ENCODE assay signal across 1 cellular context in genomic region chr1:8217809-8218208, GRCh38.
TF ChIP-seq lines count a peak whose summit lies in the region.

No MANE protein-coding gene starts in this region.

TF ChIP-seq in IMR-90, 13 proteins besides CTCF, POLR2A, EP300 and RAD21:
- TF ChIP-seq USF2 (IDR thresholded peaks at IDR 0.05; ENCODE audit: low read depth, low read length) (no peak), FOS (IDR thresholded peaks at IDR 0.05; ENCODE audit: low read depth, low read length) (no peak), NFE2L2 (IDR thresholded peaks at IDR 0.05; ENCODE audit: low read depth, low read length) (no peak), CEBPB (IDR thresholded peaks at IDR 0.05; ENCODE audit: low read depth, low read length) (no peak), SMC3 (IDR thresholded peaks at IDR 0.05; ENCODE audit: low read depth, low read length) (no peak), CHD1 (IDR thresholded peaks at IDR 0.05; ENCODE audit: low read depth, low read length) (no peak), MAZ (IDR thresholded peaks at IDR 0.05; ENCODE audit: borderline replicate concordance, low read depth, low read length) (no peak), RFX5 (IDR thresholded peaks at IDR 0.05; ENCODE audit: low read depth, low read length) (no peak), MAFK (IDR thresholded peaks at IDR 0.05; ENCODE audit: low read depth, low read length) (no peak), MXI1 (IDR thresholded peaks at IDR 0.05; ENCODE audit: borderline replicate concordance, low read depth, low read length) (no peak), ELK1 (IDR thresholded peaks at IDR 0.05; ENCODE audit: borderline replicate concordance, low read depth, low read length) (no peak), BHLHE40 (IDR thresholded peaks at IDR 0.05; ENCODE audit: low read depth, low read length) (no peak), RCOR1 (IDR thresholded peaks at IDR 0.05; ENCODE audit: insufficient replicate concordance, low read length) (no peak)
